ENCODE assay signal across 23 cellular contexts in genomic region chr10:1539216-1539615, GRCh38.
"Had no signal": no experiment of that assay in that cellular context is flagged by ENCODE, and none has a peak within 500 bp of the region (broad histone marks: within the 10 kb centered on the region; RNA-seq: fewer than 3 reads in every experiment).

No MANE protein-coding gene starts in this region.

- H3K9ac ChIP-seq: KMS-11 had no signal

- H3K27ac ChIP-seq: brain microvascular endothelial cell, KMS-11 had no signal

- H3K27me3 ChIP-seq: brain microvascular endothelial cell had no signal

- FAIRE-seq: RCC 7860 had no signal

- DNase-seq: activated CD4-positive, alpha-beta T cell treated with anti-CD3 and anti-CD28 coated beads for 48 hours; activated CD4-positive, alpha-beta T cell treated with anti-CD3 and anti-CD28 coated beads, Interleukin-2, amount 50 U/mL, for 4 hours; activated CD4-positive, CD25-positive, alpha-beta regulatory T cell treated with anti-CD3 and anti-CD28 coated beads, Interleukin-2, amount 50 U/mL, for 72 hours; activated CD8-positive, alpha-beta memory T cell treated with anti-CD3 and anti-CD28 coated beads, Interleukin-2, amount 50 U/mL, for 48 hours; activated CD8-positive, alpha-beta T cell treated with anti-CD3 and anti-CD28 coated beads, Interleukin-2, amount 10 ng/mL, durations not matched to agents 7 days and 5 days; activated naive CD4-positive, alpha-beta T cell treated with Interleukin-2 at 50 U/mL for 16 hours; activated T-cell treated with anti-CD3 and anti-CD28 coated beads, Interleukin-2, amount 50 U/mL, for 1 hour; amygdala; brain microvascular endothelial cell; cerebellar nuclear complex; NCI-H1105; NCI-H1436; NCI-H1694 treated with DMSO at 0.1 percent for 48 hours; NCI-H2029 treated with DMSO at 0.1 percent for 48 hours; NCI-H345; NCI-H510A; NCI-H526 treated with DMSO at 0.1 percent for 48 hours; NCI-H82; NK-92 treated with Interleukin-12 subunit alpha and Interleukin-12 subunit beta, amount 100 ng/mL, for 24 hours; PC-3; SHP77 had no signal

- H3K4me2 ChIP-seq: KMS-11 had no signal

- H3K36me3 ChIP-seq: brain microvascular endothelial cell had no signal
